In genomic region chr15:27235689-27236088, GRCh38 we compare ENCODE assay signal across 20 cellular contexts.
"Had no signal": no experiment of that assay in that cellular context is flagged by ENCODE, and none has a peak within 500 bp of the region (broad histone marks: within the 10 kb centered on the region; RNA-seq: fewer than 3 reads in every experiment).

No MANE protein-coding gene starts in this region.

- ATAC-seq: gastroesophageal sphincter, right cardiac atrium, upper lobe of right lung had no signal

- H3K36me3 Mint-ChIP-seq: naive B cell had no signal

- H3K36me3 ChIP-seq: gastroesophageal sphincter, left ventricle myocardium inferior, suprapubic skin, thyroid gland, upper lobe of right lung, vagina had no signal

- DNase-seq: cerebellar nuclear complex; erythroblast; glutamatergic neuron; islet precursor cell; left ventricle myocardium inferior; mesenchymal stem cell; midbrain; naive B cell; posterior cingulate gyrus; right cardiac atrium; stimulated activated CD4-positive, alpha-beta T cell treated with anti-CD3 and anti-CD28 coated beads, Interleukin-2, amount 100 ng/mL, for 48 hours; stimulated activated naive CD4-positive, alpha-beta T cell treated with Interleukin-2 at 50 U/mL for 16 hours; thyroid gland; upper lobe of right lung had no signal

- H3K27ac ChIP-seq: gastroesophageal sphincter, left ventricle myocardium inferior, suprapubic skin, thyroid gland, upper lobe of right lung, vagina had no signal

- H3K4me1 Mint-ChIP-seq: naive B cell had no signal

- H3K4me1 ChIP-seq: gastroesophageal sphincter, left ventricle myocardium inferior, suprapubic skin, thyroid gland, upper lobe of right lung, vagina had no signal

- H3K27me3 Mint-ChIP-seq: dendritic cell treated with granulocyte-macrophage colony-stimulating factor and Interleukin-4, amounts not matched to agents 40 ng/mL and 50 ng/mL, for 4 days; naive B cell had no signal

- H3K4me2 ChIP-seq: smooth muscle cell had no signal

- H3K9me3 ChIP-seq: gastroesophageal sphincter, left ventricle myocardium inferior, suprapubic skin, thyroid gland, upper lobe of right lung, vagina had no signal

- H3K4me3 ChIP-seq: gastroesophageal sphincter, left ventricle myocardium inferior, lung, smooth muscle cell, suprapubic skin, thyroid gland, upper lobe of right lung, vagina had no signal

- H3K9me3 Mint-ChIP-seq: dendritic cell treated with granulocyte-macrophage colony-stimulating factor and Interleukin-4, amounts not matched to agents 40 ng/mL and 50 ng/mL, for 4 days had no signal

- H3K4me3 Mint-ChIP-seq: dendritic cell treated with granulocyte-macrophage colony-stimulating factor and Interleukin-4, amounts not matched to agents 40 ng/mL and 50 ng/mL, for 4 days; naive B cell had no signal

- H3K27ac Mint-ChIP-seq: dendritic cell treated with granulocyte-macrophage colony-stimulating factor and Interleukin-4, amounts not matched to agents 40 ng/mL and 50 ng/mL, for 4 days had no signal

- H3K27me3 ChIP-seq: suprapubic skin, thyroid gland, upper lobe of right lung, vagina had no signal
